Comparison of ENCODE assay signal across 26 cellular contexts in the genomic region with DNA sequence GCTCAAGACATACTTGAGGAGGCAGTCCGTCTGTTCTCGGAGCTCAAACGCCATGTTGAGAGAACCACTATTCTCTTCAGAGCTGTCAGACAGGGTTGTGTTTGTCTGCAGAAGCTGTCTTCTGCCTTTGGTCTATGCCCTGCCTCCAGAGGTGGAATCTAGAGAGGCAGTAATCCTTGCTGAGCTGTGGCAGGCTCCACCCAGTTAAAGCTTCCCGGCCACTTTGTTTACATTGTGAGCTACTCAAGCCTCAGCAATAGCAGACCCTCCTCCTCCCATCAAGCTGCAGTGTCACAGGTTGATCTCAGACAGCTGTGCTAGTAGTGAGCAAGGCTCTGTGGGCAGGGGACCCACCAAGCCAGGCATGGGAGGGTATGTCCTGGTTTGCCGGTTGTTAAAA. TPM values are rescaled to one million over a fixed set of nuclear protein-coding genes. Genes with fewer than 3 reads are reported as not detected.
"Had no signal": no experiment of that assay in that cellular context is flagged by ENCODE, and none has a peak within 500 bp of the region (broad histone marks: within the 10 kb centered on the region; RNA-seq: fewer than 3 reads in every experiment).

No MANE protein-coding gene starts in this region.

- H3K4me1 ChIP-seq: left ventricle myocardium inferior, prostate gland, right atrium auricular region, tibial nerve, vagina had no signal

- H3K9me3 ChIP-seq: prostate gland, right atrium auricular region, vagina had no signal

- ATAC-seq: activated CD8-positive, alpha-beta memory T cell treated with anti-CD3 and anti-CD28 coated beads, Interleukin-2, amount 10 ng/mL, durations not matched to agents 7 days and 5 days; activated T-helper 17 cell treated with anti-CD3 and anti-CD28 coated beads, Interleukin-2, amount 50 U/mL, for 72 hours; stimulated activated naive CD8-positive, alpha-beta T cell treated with anti-CD3 and anti-CD28 coated beads, Interleukin-15, Interleukin-2, amounts not matched to agents 100 U/mL and 50 U/mL, for 24 hours had no signal

- DNase-seq: activated CD4-positive, alpha-beta memory T cell treated with anti-CD3 and anti-CD28 coated beads, Interleukin-2, amount 10 ng/mL, durations not matched to agents 7 days and 5 days; activated CD4-positive, alpha-beta T cell treated with anti-CD3 and anti-CD28 coated beads for 48 hours; activated CD4-positive, CD25-positive, alpha-beta regulatory T cell; activated CD8-positive, alpha-beta memory T cell treated with anti-CD3 and anti-CD28 coated beads, Interleukin-2, amount 10 ng/mL, durations not matched to agents 7 days and 5 days; activated naive CD4-positive, alpha-beta T cell; activated naive CD8-positive, alpha-beta T cell treated with anti-CD3 and anti-CD28 coated beads for 36 hours; amniotic stem cell; dorsolateral prefrontal cortex; erythroblast; foreskin melanocyte; left ventricle myocardium inferior; mammary epithelial cell; stimulated activated CD4-positive, alpha-beta T cell treated with anti-CD3 and anti-CD28 coated beads, Interleukin-2, amount 100 ng/mL, for 24 hours; stimulated activated naive CD8-positive, alpha-beta T cell treated with anti-CD3 and anti-CD28 coated beads, Interleukin-15, Interleukin-2, amounts not matched to agents 100 U/mL and 50 U/mL, for 24 hours; substantia nigra; T-helper 9 cell had no signal

- H3K4me3 ChIP-seq: cardiac muscle cell, dorsolateral prefrontal cortex, left ventricle myocardium inferior, prostate gland, right atrium auricular region, tibial nerve, vagina had no signal

- H3K27ac ChIP-seq: cardiac muscle cell, dorsolateral prefrontal cortex, left ventricle myocardium inferior, prostate gland, right atrium auricular region, tibial nerve, vagina had no signal

- H3K36me3 ChIP-seq: cardiac muscle cell, left ventricle myocardium inferior, prostate gland, right atrium auricular region, tibial nerve, vagina had no signal

- H3K27me3 ChIP-seq: cardiac muscle cell, dorsolateral prefrontal cortex, right atrium auricular region, tibial nerve, vagina had no signal

RNA-seq across cellular contexts. Expression of a gene that starts 8.9 kb away (rescaled TPM):
- total RNA-seq: activated CD4-positive, alpha-beta memory T cell treated with anti-CD3 and anti-CD28 coated beads, Interleukin-2, amount 10 ng/mL, durations not matched to agents 7 days and 5 days; activated CD8-positive, alpha-beta memory T cell treated with anti-CD3 and anti-CD28 coated beads, Interleukin-2, amount 10 ng/mL, durations not matched to agents 7 days and 5 days; activated naive CD8-positive, alpha-beta T cell treated with anti-CD3 and anti-CD28 coated beads for 36 hours; activated T-helper 17 cell treated with anti-CD3 and anti-CD28 coated beads, Interleukin-2, amount 50 U/mL, for 72 hours; cardiac muscle cell; dorsolateral prefrontal cortex; left ventricle myocardium inferior; mammary epithelial cell; mononuclear cell; neural crest cell; osteocyte; prostate gland; right atrium auricular region; skeletal muscle tissue; tibial nerve; vagina had no signal

RNA-seq across cellular contexts. Expression of a gene that starts 34.7 kb away (rescaled TPM):
- total RNA-seq: activated CD4-positive, alpha-beta memory T cell treated with anti-CD3 and anti-CD28 coated beads, Interleukin-2, amount 10 ng/mL, durations not matched to agents 7 days and 5 days; activated CD8-positive, alpha-beta memory T cell treated with anti-CD3 and anti-CD28 coated beads, Interleukin-2, amount 10 ng/mL, durations not matched to agents 7 days and 5 days; activated naive CD8-positive, alpha-beta T cell treated with anti-CD3 and anti-CD28 coated beads for 36 hours; activated T-helper 17 cell treated with anti-CD3 and anti-CD28 coated beads, Interleukin-2, amount 50 U/mL, for 72 hours; cardiac muscle cell; dorsolateral prefrontal cortex; left ventricle myocardium inferior; mammary epithelial cell; mononuclear cell; neural crest cell; osteocyte; prostate gland; right atrium auricular region; skeletal muscle tissue; tibial nerve; vagina had no signal

RNA-seq across cellular contexts. Expression of a gene that starts 51.4 kb away (rescaled TPM):
- total RNA-seq: activated CD4-positive, alpha-beta memory T cell treated with anti-CD3 and anti-CD28 coated beads, Interleukin-2, amount 10 ng/mL, durations not matched to agents 7 days and 5 days; activated CD8-positive, alpha-beta memory T cell treated with anti-CD3 and anti-CD28 coated beads, Interleukin-2, amount 10 ng/mL, durations not matched to agents 7 days and 5 days; activated naive CD8-positive, alpha-beta T cell treated with anti-CD3 and anti-CD28 coated beads for 36 hours; activated T-helper 17 cell treated with anti-CD3 and anti-CD28 coated beads, Interleukin-2, amount 50 U/mL, for 72 hours; cardiac muscle cell; left ventricle myocardium inferior; mammary epithelial cell; mononuclear cell; neural crest cell; osteocyte; prostate gland; right atrium auricular region; skeletal muscle tissue; tibial nerve; vagina had no signal
